25 cellular contexts compared by ENCODE assay signal in the genomic region with DNA sequence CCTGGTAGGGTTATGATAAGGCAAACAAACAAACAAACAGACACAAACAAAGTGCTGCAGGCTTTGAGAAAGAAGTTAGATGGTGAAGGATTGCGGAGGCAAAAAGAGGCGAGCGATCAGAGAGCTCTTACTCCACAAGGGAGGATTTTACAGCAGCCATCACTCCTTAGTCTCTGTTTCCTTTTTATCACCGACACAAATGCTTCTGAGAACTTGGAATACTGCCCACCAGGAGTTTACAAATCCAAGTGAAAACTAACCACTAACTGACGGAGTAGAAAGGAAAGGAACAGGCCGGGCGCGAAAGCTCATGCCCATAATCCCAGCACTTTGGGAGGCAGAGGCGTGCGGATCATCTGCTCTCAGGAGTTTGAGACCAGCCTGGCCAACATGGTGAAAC. TPM values are rescaled to one million over a fixed set of nuclear protein-coding genes. Genes with fewer than 3 reads are reported as not detected.
DNase-seq lines count a peak whose midpoint lies in the region; ATAC-seq and TF ChIP-seq lines count a peak whose summit lies in the region.
"Had no signal": no experiment of that assay in that cellular context is flagged by ENCODE, and none has a peak within 500 bp of the region (broad histone marks: within the 10 kb centered on the region; RNA-seq: fewer than 3 reads in every experiment).

No MANE protein-coding gene starts in this region.

- TF ChIP-seq CTCF in DND-41 (IDR thresholded peaks at IDR 0.05; ENCODE audit: borderline replicate concordance, extremely low read depth, low read length, poor library complexity, severe bottlenecking) (no peak), OCI-LY7 (conservative IDR thresholded peaks at IDR 0.05; ENCODE audit: low read length) (no peak), endothelial cell (IDR thresholded peaks at IDR 0.05; ENCODE audit: unreplicated experiment) (no peak), neutrophil (IDR thresholded peaks at IDR 0.05) (no peak)

- H3K4me3 Mint-ChIP-seq in endothelial cell (ENCODE audit: unreplicated experiment) (no peak overlapping the region), immature natural killer cell (no peak overlapping the region)
- H3K4me3 Mint-ChIP-seq: activated CD8-positive, alpha-beta T cell treated with anti-CD3 and anti-CD28 coated beads for 36 hours; stimulated activated naive CD8-positive, alpha-beta T cell treated with anti-CD3 and anti-CD28 coated beads, Interleukin-15, Interleukin-2, amounts not matched to agents 100 ng/mL and 50 ng/mL, for 24 hours had no signal

- H3K27ac ChIP-seq in DND-41 (ENCODE audit: low read length) (peak overlapping the region; percentile 3; the same call in 1 of the 2 replicates), OCI-LY7 (ENCODE audit: low read depth, low read length, poor library complexity, severe bottlenecking) (no peak overlapping the region), neutrophil (peak overlapping the region; percentile 88)
- H3K27ac ChIP-seq: dorsolateral prefrontal cortex, epithelial cell of prostate, foreskin keratinocyte had no signal

- H3K4me1 Mint-ChIP-seq in endothelial cell (ENCODE audit: unreplicated experiment) (peaks cover 51% of the 10 kb centered on the region), immature natural killer cell (peaks cover 10 to 14% of the 10 kb centered on the region in 2 donors)

- H2AFZ ChIP-seq in DND-41 (ENCODE audit: low read depth, low read length) (0 out of 2 replicates have a peak overlapping the region, but pooled peaks have one; percentile 24), OCI-LY7 (ENCODE audit: low read length) (peak overlapping the region; percentile 98; the same call in 1 of the 2 replicates)

- CTCF ChIA-PET in OCI-LY7 (lab: Charles Lee; ENCODE audit: unreplicated experiment): interaction anchor here (1.1 kb wide), 1 partner anchor 140 kb away, joined by 3 read pairs; no protein-coding TSS in a partner anchor

- peaks cover 34% of the 10 kb centered on the region for H3K4me1 ChIP-seq in DND-41 (ENCODE audit: insufficient read depth, low read length)
- H3K4me1 ChIP-seq in OCI-LY7 (ENCODE audit: insufficient read depth, low read length, poor library complexity, severe bottlenecking): peaks cover 50% of the 10 kb centered on the region
- peaks cover 86 to 93% of the 10 kb centered on the region in 2 experiments for H3K4me1 ChIP-seq in neutrophil (ENCODE audit: control insufficient read depth in 1 of 2, insufficient read depth in 1 of 2, low read depth in 1 of 2, low read length in 1 of 2)
- H3K4me1 ChIP-seq: foreskin keratinocyte had no signal

- H3K27ac Mint-ChIP-seq in endothelial cell (ENCODE audit: unreplicated experiment): peak overlapping the region; percentile 90
- no peak overlapping the region for H3K27ac Mint-ChIP-seq in immature natural killer cell
- H3K27ac Mint-ChIP-seq: activated CD8-positive, alpha-beta T cell treated with anti-CD3 and anti-CD28 coated beads for 36 hours; stimulated activated naive CD8-positive, alpha-beta T cell treated with anti-CD3 and anti-CD28 coated beads, Interleukin-15, Interleukin-2, amounts not matched to agents 100 ng/mL and 50 ng/mL, for 24 hours had no signal

- POLR2A ChIA-PET in OCI-LY7 (lab: Charles Lee): interaction anchor here (0.5 to 2.1 kb wide), 8 partner anchors 10 to 1915 kb away, joined by 3 to 8 read pairs (median 6); no protein-coding TSS in a partner anchor

- H3K79me2 ChIP-seq in DND-41 (ENCODE audit: insufficient read depth, low read length) (no peaks in the 10 kb centered on the region), OCI-LY7 (ENCODE audit: insufficient read depth, low read depth, low read length) (no peaks in the 10 kb centered on the region)

- H3K9me3 ChIP-seq in DND-41 (ENCODE audit: insufficient read depth, low read length, severe bottlenecking) (no peaks in the 10 kb centered on the region), OCI-LY7 (ENCODE audit: low read length) (no peaks in the 10 kb centered on the region; the same call in 1 of the 2 replicates), neutrophil (no peaks in the 10 kb centered on the region)

- H3K27me3 ChIP-seq in DND-41 (ENCODE audit: insufficient read depth, low read length, poor library complexity) (no peaks in the 10 kb centered on the region), neutrophil (no peaks in the 10 kb centered on the region)
- H3K27me3 ChIP-seq: foreskin keratinocyte had no signal

- H4K20me1 ChIP-seq in DND-41 (ENCODE audit: insufficient read depth, low read length) (no peaks in the 10 kb centered on the region), OCI-LY7 (ENCODE audit: insufficient read depth, low read length) (no peaks in the 10 kb centered on the region)

- H3K4me3 ChIP-seq in DND-41 (ENCODE audit: low read depth in 1 of 2, low read length in 2 of 2) (no peak overlapping the region), OCI-LY7 (ENCODE audit: low read depth, low read length, poor library complexity, severe bottlenecking) (no peak overlapping the region), neutrophil (ENCODE audit: low read depth in 1 of 2, low read length in 1 of 2) (peak overlapping the region; percentile 49 to 59)

- no TSS peak for BruUV-seq in OCI-LY7 (replicated peaks; lab: Mats Ljungman, UMichigan)

- DNase-seq in DND-41 (no peak), OCI-LY7 (ENCODE audit: low spot score) (no peak), endothelial cell (ENCODE audit: low spot score) (no peak), NCI-H526 (lab: John Stamatoyannopoulos, UW) (no peak), immature natural killer cell (no peak)
- DNase-seq: activated CD8-positive, alpha-beta T cell treated with anti-CD3 and anti-CD28 coated beads for 36 hours; activated gamma-delta T cell; anterior cingulate cortex; central memory CD4-positive, alpha-beta T cell; DMS79; dorsolateral prefrontal cortex; foreskin keratinocyte; GOT3; hypothalamus; NCI-H1417 treated with DMSO at 0.1 percent for 48 hours; NCI-H510A; retina; trophoblast cell had no signal

- intact Hi-C loops in OCI-LY7 (cut with micrococcal nuclease; ENCODE audit: unreplicated experiment): no loop called here

- peak overlapping the region; percentile 11; the same call in 1 of the 2 replicates for H3K9ac ChIP-seq in DND-41 (ENCODE audit: low read depth, low read length)

- H3K9me3 Mint-ChIP-seq in endothelial cell (ENCODE audit: unreplicated experiment) (no peaks in the 10 kb centered on the region), immature natural killer cell (no peaks in the 10 kb centered on the region)
- H3K9me3 Mint-ChIP-seq: activated CD8-positive, alpha-beta T cell treated with anti-CD3 and anti-CD28 coated beads for 36 hours had no signal

- H3K4me2 ChIP-seq in DND-41 (ENCODE audit: insufficient read depth, low read length) (no peak overlapping the region; the same call in 1 of the 2 replicates), OCI-LY7 (ENCODE audit: low read length) (peak overlapping the region; percentile 73; the same call in 1 of the 2 replicates)

- H3K27me3 Mint-ChIP-seq in endothelial cell (ENCODE audit: unreplicated experiment) (no peaks in the 10 kb centered on the region), immature natural killer cell (ENCODE audit: low read depth in 3 of 3) (no peaks in the 10 kb centered on the region)
- H3K27me3 Mint-ChIP-seq: activated CD8-positive, alpha-beta T cell treated with anti-CD3 and anti-CD28 coated beads for 36 hours; IgD-negative memory B cell; stimulated activated naive CD8-positive, alpha-beta T cell treated with anti-CD3 and anti-CD28 coated beads, Interleukin-15, Interleukin-2, amounts not matched to agents 100 ng/mL and 50 ng/mL, for 24 hours had no signal

- ATAC-seq in DND-41 (ENCODE audit: insufficient read depth, low read depth) (no peak), GM21723 (IDR thresholded peaks at IDR 0.05; ENCODE audit: unreplicated experiment) (no peak), GM19455 (IDR thresholded peaks at IDR 0.05; ENCODE audit: unreplicated experiment) (no peak)
- ATAC-seq: activated CD8-positive, alpha-beta T cell treated with anti-CD3 and anti-CD28 coated beads for 36 hours; foreskin keratinocyte had no signal

- peaks cover 6% of the 10 kb centered on the region; the same call in 1 of the 2 replicates for H3K36me3 ChIP-seq in DND-41 (ENCODE audit: insufficient read depth, low read length)
- peaks cover 30% of the 10 kb centered on the region for H3K36me3 ChIP-seq in OCI-LY7 (ENCODE audit: insufficient read depth, low read length)
- H3K36me3 ChIP-seq in neutrophil: no peaks in the 10 kb centered on the region

- no peaks in the 10 kb centered on the region for H3K9me2 ChIP-seq in OCI-LY7 (ENCODE audit: insufficient read depth, low read length)

- H3K36me3 Mint-ChIP-seq in endothelial cell (ENCODE audit: low read depth, unreplicated experiment) (peaks cover 6% of the 10 kb centered on the region), immature natural killer cell (peaks cover 4 to 14% (median 5%) of the 10 kb centered on the region in 3 donors)
- H3K36me3 Mint-ChIP-seq: IgD-negative memory B cell had no signal

RNA-seq across cellular contexts. Expression of gene GPR160, which starts 35.6 kb away (rescaled TPM):
- 90.5 and 108 TPM in 2 replicates for total RNA-seq in OCI-LY7 (2014; rRNA removed; shearing (Covaris generic))
- total RNA-seq in OCI-LY7 (2022): 115 and 117 TPM in 2 replicates
- 14.6 TPM for total RNA-seq in endothelial cell (ENCODE audit: unreplicated experiment)
- 1 to 10 TPM; 3.4 to 3.7 (median 3.6) TPM for polyA plus RNA-seq in immature natural killer cell
- total RNA-seq: osteoblast had no signal

RNA-seq across cellular contexts. Expression of gene SEC62, which starts 35.6 kb away (rescaled TPM):
- total RNA-seq in OCI-LY7 (2014; rRNA removed; shearing (Covaris generic)): 64.5 and 77.4 TPM in 2 replicates
- total RNA-seq in OCI-LY7 (2022) (163 and 176 TPM in 2 replicates), endothelial cell (ENCODE audit: unreplicated experiment) (89.3 TPM)
- polyA plus RNA-seq in immature natural killer cell: 100 to 1,000 TPM; 128 to 155 (median 130) TPM

Comparison
In these comparisons a context has a peak if more than half of its experiments do, and no peak if none do; other contexts are left out.
1. H3K4me3 ChIP-seq: peak in neutrophil (2 of 2); none in DND-41 (0 of 2) and OCI-LY7 (single experiment).